Comparison of ENCODE assay signal across 15 cellular contexts in genomic region chr15:28978661-28979060, GRCh38.
DNase-seq lines count a peak whose midpoint lies in the region; ATAC-seq and TF ChIP-seq lines count a peak whose summit lies in the region.
"Had no signal": no experiment of that assay in that cellular context is flagged by ENCODE, and none has a peak within 500 bp of the region (broad histone marks: within the 10 kb centered on the region; RNA-seq: fewer than 3 reads in every experiment).

No MANE protein-coding gene starts in this region.

- ATAC-seq in HG02610 (IDR thresholded peaks at IDR 0.05; ENCODE audit: unreplicated experiment), result no peak
- ATAC-seq: HepG2 had no signal

- H3K4me3 ChIP-seq in dorsolateral prefrontal cortex, result no peak overlapping the region
- H3K4me3 ChIP-seq: BLaER1 had no signal

- H3K27me3 ChIP-seq in dorsolateral prefrontal cortex (no peaks in the 10 kb centered on the region), layer of hippocampus (ENCODE audit: control insufficient read depth, insufficient read depth, low read length) (no peaks in the 10 kb centered on the region)
- H3K27me3 ChIP-seq: BLaER1 had no signal

- intact Hi-C loops in dorsolateral prefrontal cortex (cut with DNase I), result loop anchor here in 1 of 2 donors (5.0 kb wide), 1 partner anchor 41 kb away; no protein-coding TSS in a partner anchor
- intact Hi-C loops in posterior vena cava (cut with DNase I), result no loop called here

- H3K27ac ChIP-seq in angular gyrus (ENCODE audit: low read depth, low read length) (peak overlapping the region; percentile 93), dorsolateral prefrontal cortex (peak overlapping the region in 58 of 59 donors; percentile 14 to 98 (median 91)), layer of hippocampus (ENCODE audit: low read depth, low read length) (peak overlapping the region; percentile 49)
- H3K27ac ChIP-seq: BLaER1 had no signal

- no peak for DNase-seq in dorsolateral prefrontal cortex
- peak; percentile 32 for DNase-seq in posterior vena cava (ENCODE audit: low spot score)
- no peak for DNase-seq in T-helper 9 cell
- no peak for DNase-seq in NCI-H1436 (lab: John Stamatoyannopoulos, UW)
- no peak for DNase-seq in effector CD8-positive, alpha-beta T cell (lab: John Stamatoyannopoulos, UW)
- DNase-seq: 8988T; CD4-positive, alpha-beta memory T cell; DMS79 treated with DMSO at 0.1 percent for 48 hours; GF-D8; H9 had no signal

- no peak for TF ChIP-seq CTCF in dorsolateral prefrontal cortex (IDR thresholded peaks at IDR 0.05 in 54 of 56, conservative IDR thresholded peaks at IDR 0.05 in 2 of 56; ENCODE audit: low read depth in 1 of 56, partially characterized antibody in 56 of 56)
